ENCODE assay signal across 14 cellular contexts in the genomic region with DNA sequence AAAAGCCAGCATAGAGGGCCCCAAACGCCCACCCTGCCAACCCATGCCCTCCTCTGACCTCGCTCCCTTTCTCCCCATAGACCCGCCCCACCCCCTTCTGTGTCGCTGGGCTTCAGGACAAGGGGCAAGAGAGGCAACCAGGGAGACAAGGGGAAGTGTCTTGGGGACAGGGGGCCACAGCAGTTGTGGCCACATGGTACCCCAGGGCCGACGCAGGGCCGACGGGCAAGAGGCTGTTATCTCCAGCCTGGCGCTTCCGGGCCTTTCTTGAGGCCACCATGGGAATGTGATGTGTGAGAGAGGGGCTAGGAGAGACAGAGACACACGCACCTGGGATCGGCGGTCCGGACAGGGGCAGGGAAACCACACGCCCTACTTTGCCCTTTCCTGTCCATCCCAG.
"Had no signal": no experiment of that assay in that cellular context is flagged by ENCODE, and none has a peak within 500 bp of the region (broad histone marks: within the 10 kb centered on the region; RNA-seq: fewer than 3 reads in every experiment).

No MANE protein-coding gene starts in this region.

- H3K36me3 ChIP-seq: pancreas had no signal

- H3K27ac ChIP-seq: left lung, pancreas had no signal

- H3K9me3 ChIP-seq: heart right ventricle, left lung, pancreas, tibial nerve had no signal

- H3K9me3 Mint-ChIP-seq: activated CD4-positive, alpha-beta memory T cell treated with anti-CD3 and anti-CD28 coated beads, Interleukin-2, amount 10 ng/mL, durations not matched to agents 7 days and 5 days; neural crest cell; T-helper 2 cell treated with Interferon-gamma antibody and Interleukin-4, amounts not matched to agents 5 μg/mL and 100 μg/mL, for 36 hours had no signal

- H3K27ac Mint-ChIP-seq: activated CD4-positive, alpha-beta memory T cell treated with anti-CD3 and anti-CD28 coated beads, Interleukin-2, amount 10 ng/mL, durations not matched to agents 7 days and 5 days; activated naive CD8-positive, alpha-beta T cell had no signal

- FAIRE-seq: colon, pancreas had no signal

- DNase-seq: activated CD4-positive, alpha-beta memory T cell treated with anti-CD3 and anti-CD28 coated beads, Interleukin-2, amount 10 ng/mL, durations not matched to agents 7 days and 5 days; activated gamma-delta T cell; activated T-cell treated with anti-CD3 and anti-CD28 coated beads, Interleukin-2, amount 50 U/mL, for 48 hours; foreskin melanocyte; heart right ventricle; islet precursor cell; pancreas had no signal

- ATAC-seq: left lung, pancreas had no signal

- H3K4me3 Mint-ChIP-seq: activated CD4-positive, alpha-beta memory T cell treated with anti-CD3 and anti-CD28 coated beads, Interleukin-2, amount 10 ng/mL, durations not matched to agents 7 days and 5 days; activated naive CD8-positive, alpha-beta T cell; neural crest cell; T-helper 2 cell treated with Interferon-gamma antibody and Interleukin-4, amounts not matched to agents 5 μg/mL and 100 μg/mL, for 36 hours had no signal

- H3K27me3 Mint-ChIP-seq: activated CD4-positive, alpha-beta memory T cell treated with anti-CD3 and anti-CD28 coated beads, Interleukin-2, amount 10 ng/mL, durations not matched to agents 7 days and 5 days; activated naive CD8-positive, alpha-beta T cell had no signal

- H3K4me3 ChIP-seq: heart right ventricle, left lung, pancreas, smooth muscle cell, tibial nerve had no signal
